ENCODE assay signal across 8 cellular contexts in genomic region chr16:66741131-66741900, GRCh38. TPM values are rescaled to one million over a fixed set of nuclear protein-coding genes. Genes with fewer than 3 reads are reported as not detected.
DNase-seq lines count a peak whose midpoint lies in the region; ATAC-seq, FAIRE-seq and TF ChIP-seq lines count a peak whose summit lies in the region.

No MANE protein-coding gene starts in this region.

- ATAC-seq in HG02571 (IDR thresholded peaks at IDR 0.05; ENCODE audit: unreplicated experiment) = no peak

- no peak for TF ChIP-seq EP300 in stomach (IDR thresholded peaks at IDR 0.05)

- TF ChIP-seq POLR2A in breast epithelium (IDR thresholded peaks at IDR 0.05) (no peak), stomach (IDR thresholded peaks at IDR 0.05) (no peak)

- peak; percentile 39 for DNase-seq in A673 (ENCODE audit: low spot score)
- DNase-seq in HT1080 (ENCODE audit: low read depth) = peak; percentile 87
- DNase-seq in breast epithelium (ENCODE audit: low spot score in 2 of 2) = peak; percentile 85 to 91
- no peak for DNase-seq in keratinocyte (ENCODE audit: low read depth, low spot score)
- DNase-seq in stomach = peak; percentile 91
- DNase-seq in WERI-Rb-1 = no peak
- no peak for DNase-seq in effector CD4-positive, alpha-beta T cell

- FAIRE-seq in keratinocyte (lab: Jason Lieb, UNC) = peak; percentile 51

- H3K4me3 ChIP-seq in A673 (ENCODE audit: low read depth, low read length, poor library complexity, severe bottlenecking) (no peak overlapping the region), breast epithelium (peak overlapping the region in 1 of 3 donors; percentile 13), keratinocyte (ENCODE audit: control insufficient read depth in 2 of 3, extremely low read depth in 1 of 3, insufficient read depth in 2 of 3, low read depth in 1 of 3, low read length in 3 of 3) (no peak overlapping the region), stomach (no peak overlapping the region), WERI-Rb-1 (ENCODE audit: low read depth, low read length) (no peak overlapping the region)

- H3K27me3 ChIP-seq in A673 (replicated peaks; ENCODE audit: insufficient read depth, low read depth, low read length, poor library complexity) = no peaks in the 10 kb centered on the region
- H3K27me3 ChIP-seq in breast epithelium = no peaks in the 10 kb centered on the region
- no peaks in the 10 kb centered on the region for H3K27me3 ChIP-seq in keratinocyte (ENCODE audit: control insufficient read depth, extremely low read depth, insufficient read depth, low read length)
- H3K27me3 ChIP-seq in stomach = no peaks in the 10 kb centered on the region
- no peaks in the 10 kb centered on the region for H3K27me3 ChIP-seq in WERI-Rb-1 (ENCODE audit: insufficient read depth, low read depth, severe bottlenecking)

- H3K9me3 ChIP-seq in A673 (ENCODE audit: low read depth, low read length, poor library complexity, severe bottlenecking) (no peaks in the 10 kb centered on the region), breast epithelium (no peaks in the 10 kb centered on the region), keratinocyte (ENCODE audit: control insufficient read depth, low read depth, low read length) (no peaks in the 10 kb centered on the region), stomach (no peaks in the 10 kb centered on the region), WERI-Rb-1 (ENCODE audit: severe bottlenecking) (no peaks in the 10 kb centered on the region)

- no TSS peak for BruUV-seq in A673 (replicated peaks; lab: Mats Ljungman, UMichigan)

- H3K27ac ChIP-seq in A673 (ENCODE audit: low read depth, low read length, poor library complexity, severe bottlenecking) (peak overlapping the region; percentile 70), breast epithelium (peak overlapping the region; percentile 81 to 87), keratinocyte (ENCODE audit: control insufficient read depth, insufficient read depth, low read length) (peak overlapping the region; percentile 63), stomach (peak overlapping the region; percentile 74 to 90 (median 83)), WERI-Rb-1 (no peak overlapping the region)

- peaks cover 86% of the 10 kb centered on the region for H3K36me3 ChIP-seq in A673 (ENCODE audit: insufficient read depth, low read length, poor library complexity, severe bottlenecking)
- H3K36me3 ChIP-seq in breast epithelium = no peaks in the 10 kb centered on the region
- peaks cover 26 to 38% of the 10 kb centered on the region in 2 experiments for H3K36me3 ChIP-seq in keratinocyte (ENCODE audit: control insufficient read depth in 2 of 2, extremely low read depth in 1 of 2, insufficient read depth in 2 of 2, low read length in 2 of 2)
- peaks cover 36 to 93% (median 91%) of the 10 kb centered on the region in 4 donors for H3K36me3 ChIP-seq in stomach
- H3K36me3 ChIP-seq in WERI-Rb-1 = peaks cover 95% of the 10 kb centered on the region

- intact Hi-C loops in A673 (cut with micrococcal nuclease; ENCODE audit: unreplicated experiment) (loop anchor here (2.0 kb wide), 1 partner anchor 335 kb away; no protein-coding TSS in a partner anchor), breast epithelium (cut with DNase I; ENCODE audit: low total_unique reads) (loop anchor here (10.0 kb wide), 1 partner anchor 843 kb away; no protein-coding TSS in a partner anchor), stomach (cut with DNase I; ENCODE audit: low total_unique reads) (no loop called here)

- peak overlapping the region; percentile 14 for H3K4me2 ChIP-seq in keratinocyte (ENCODE audit: control insufficient read depth, extremely low read depth, insufficient read depth, low read depth, low read length)

- H3K4me1 ChIP-seq in A673 (ENCODE audit: insufficient read depth, low read length, poor library complexity, severe bottlenecking) = peaks cover 14% of the 10 kb centered on the region
- H3K4me1 ChIP-seq in breast epithelium = peaks cover 0 to 13% of the 10 kb centered on the region in 2 donors
- H3K4me1 ChIP-seq in keratinocyte (ENCODE audit: control insufficient read depth, extremely low read depth, insufficient read depth, low read length) = peaks cover 32% of the 10 kb centered on the region
- H3K4me1 ChIP-seq in stomach = peaks cover 20 to 74% (median 42%) of the 10 kb centered on the region in 4 donors

- WGBS in stomach, 5 donors = 24 to 33% (median 24%) methylated on average over 10 of the region's 10 CpGs

- H3K9ac ChIP-seq in keratinocyte (ENCODE audit: control insufficient read depth, extremely low read depth, insufficient read depth, low read length) = peak overlapping the region; percentile 51

- no peak overlapping the region for H2AFZ ChIP-seq in keratinocyte (ENCODE audit: control insufficient read depth, low read length)

- POLR2A ChIA-PET in A673 (lab: Charles Lee; ENCODE audit: low non-redundant PET) = no interaction called here

- H3K79me2 ChIP-seq in keratinocyte (ENCODE audit: control insufficient read depth, insufficient read depth, low read length) = peaks cover 53% of the 10 kb centered on the region

- TF ChIP-seq CTCF in A673 (conservative IDR thresholded peaks at IDR 0.05; ENCODE audit: low read depth, low read length) (no peak), breast epithelium (IDR thresholded peaks at IDR 0.05) (no peak), keratinocyte (optimal IDR thresholded peaks at IDR 0.05 in 1 of 3, IDR thresholded peaks at IDR 0.05 in 1 of 3, conservative IDR thresholded peaks at IDR 0.05 in 1 of 3; ENCODE audit: extremely low read depth in 1 of 3, insufficient read depth in 2 of 3, low read length in 3 of 3) (no peak), stomach (IDR thresholded peaks at IDR 0.05) (no peak), WERI-Rb-1 (IDR thresholded peaks at IDR 0.05; ENCODE audit: low read depth, low read length) (no peak)

- H4K20me1 ChIP-seq in keratinocyte (ENCODE audit: control insufficient read depth, extremely low read depth, insufficient read depth, low read length) = peaks cover 8% of the 10 kb centered on the region

- CTCF ChIA-PET in A673 (lab: Charles Lee) = interaction anchor here (0.6 to 2.4 kb wide), 4 partner anchors 49 to 253 kb away, joined by 5 to 12 read pairs (median 10); no protein-coding TSS in a partner anchor

- H3K9me1 ChIP-seq in keratinocyte (ENCODE audit: control insufficient read depth, extremely low read depth, insufficient read depth, low read length) = peaks cover 5% of the 10 kb centered on the region

- dilution Hi-C loops in keratinocyte (cut with MboI; ENCODE audit: extremely low pct_ligation_motif_present, low sequenced_read_pairs) = no loop called here

RNA-seq across cellular contexts. Expression of gene DYNC1LI2, which starts 10.1 kb away (rescaled TPM):
- total RNA-seq in A673 (2021) = 149 and 164 TPM in 2 replicates
- total RNA-seq in HT1080 (2014; rRNA removed; shearing (Covaris generic)) = 29.6 and 52.9 TPM in 2 replicates
- 38.2 and 45.8 TPM in 2 replicates for polyA plus RNA-seq in HT1080 (2015; cell fraction: cytosol; rRNA removed)
- 126 TPM in 2 replicates for polyA plus RNA-seq in HT1080 (2015; cell fraction: nucleus; rRNA removed)
- total RNA-seq in breast epithelium = 100 to 1,000 TPM; 153 to 172 (median 156) TPM
- polyA plus RNA-seq in keratinocyte = 53.0 to 66.0 TPM (median 55.5 TPM) in 3 replicates
- polyA plus RNA-seq in keratinocyte (2011; ENCODE audit: low read depth) = 71.3 TPM
- polyA plus RNA-seq in keratinocyte (2011; cell fraction: cytosol; rRNA removed) = 35.4 and 41.7 TPM in 2 replicates
- polyA plus RNA-seq in keratinocyte (2011; cell fraction: nucleus; rRNA removed) = 174 and 181 TPM in 2 replicates
- 42.9 and 54.0 TPM in 2 replicates for polyA plus RNA-seq in keratinocyte (2012; ENCODE audit: low replicate concordance)
- 48.4 to 57.2 TPM (median 49.2 TPM) in 3 replicates for polyA minus RNA-seq in keratinocyte
- 29.9 TPM for polyA minus RNA-seq in keratinocyte (2011; cell fraction: cytosol; rRNA and poly(A)+ RNA removed)
- polyA minus RNA-seq in keratinocyte (2011; cell fraction: nucleus; rRNA and poly(A)+ RNA removed) = 41.9 and 92.7 TPM in 2 replicates
- 100 to 1,000 TPM in 4 of 5 donors, 10 to 100 TPM in 1; 53.1 to 264 (median 211) TPM for total RNA-seq in stomach
- polyA plus RNA-seq in stomach = 10 to 100 TPM; 34.5 to 67.4 (median 51.6) TPM

RNA-seq across cellular contexts. Expression of gene CMTM4, which starts 44.8 kb away (rescaled TPM):
- 30.3 and 37.7 TPM in 2 replicates for total RNA-seq in A673 (2021)
- total RNA-seq in HT1080 (2014; rRNA removed; shearing (Covaris generic)) = 27.0 and 34.4 TPM in 2 replicates
- 22.7 and 30.2 TPM in 2 replicates for polyA plus RNA-seq in HT1080 (2015; cell fraction: cytosol; rRNA removed)
- polyA plus RNA-seq in HT1080 (2015; cell fraction: nucleus; rRNA removed) = 31.0 and 31.1 TPM in 2 replicates
- total RNA-seq in breast epithelium = 10 to 100 TPM; 12.5 to 35.4 (median 33.7) TPM
- polyA plus RNA-seq in keratinocyte = 18.0 to 25.1 TPM (median 23.1 TPM) in 3 replicates
- 4.4 TPM for polyA plus RNA-seq in keratinocyte (2011; ENCODE audit: low read depth)
- polyA plus RNA-seq in keratinocyte (2011; cell fraction: cytosol; rRNA removed) = 18.2 and 22.7 TPM in 2 replicates
- polyA plus RNA-seq in keratinocyte (2011; cell fraction: nucleus; rRNA removed) = 43.4 and 45.6 TPM in 2 replicates
- polyA plus RNA-seq in keratinocyte (2012; ENCODE audit: low replicate concordance) = 14.5 and 15.8 TPM in 2 replicates
- 30.8 to 60.5 TPM (median 46.1 TPM) in 3 replicates for polyA minus RNA-seq in keratinocyte
- polyA minus RNA-seq in keratinocyte (2011; cell fraction: cytosol; rRNA and poly(A)+ RNA removed) = 37.2 TPM
- polyA minus RNA-seq in keratinocyte (2011; cell fraction: nucleus; rRNA and poly(A)+ RNA removed) = 41.9 and 58.3 TPM in 2 replicates
- 100 to 1,000 TPM in 3 of 5 donors, 10 to 100 TPM in 2; 10.5 to 244 (median 127) TPM for total RNA-seq in stomach
- polyA plus RNA-seq in stomach = 10 to 100 TPM; 15.1 to 38.2 (median 24.1) TPM

Comparison
In these comparisons a context has a peak if more than half of its experiments do, and no peak if none do; other contexts are left out.
1. DNase-seq: peak in A673 (single experiment), HT1080 (single experiment), breast epithelium (2 of 2) and stomach (single experiment); none in keratinocyte (single experiment), WERI-Rb-1 (single experiment) and effector CD4-positive, alpha-beta T cell (single experiment).